Comparison of ENCODE assay signal across 12 cellular contexts in genomic region chr3:45795509-45795881, GRCh38. TPM values are rescaled to one million over a fixed set of nuclear protein-coding genes. Genes with fewer than 3 reads are reported as not detected.
A peak's percentile ranks its signal among the peaks of the same experiment; 100 is the strongest.
DNase-seq lines count a peak whose midpoint lies in the region; ATAC-seq and TF ChIP-seq lines count a peak whose summit lies in the region.
"Had no signal": no experiment of that assay in that cellular context is flagged by ENCODE, and none has a peak within 500 bp of the region (broad histone marks: within the 10 kb centered on the region; RNA-seq: fewer than 3 reads in every experiment).

No MANE protein-coding gene starts in this region.

- POLR2A ChIA-PET in activated CD4-positive, alpha-beta memory T cell treated with anti-CD3 and anti-CD28 coated beads, Interleukin-2, amount 10 ng/mL, durations not matched to agents 7 days and 5 days (lab: Charles Lee) = no interaction called here

- H3K27ac Mint-ChIP-seq in activated CD4-positive, alpha-beta memory T cell treated with anti-CD3 and anti-CD28 coated beads, Interleukin-2, amount 10 ng/mL, durations not matched to agents 7 days and 5 days = no peak overlapping the region
- H3K27ac Mint-ChIP-seq in glutamatergic neuron (ENCODE audit: unreplicated experiment) = no peak overlapping the region

- H3K4me3 Mint-ChIP-seq in activated CD4-positive, alpha-beta memory T cell treated with anti-CD3 and anti-CD28 coated beads, Interleukin-2, amount 10 ng/mL, durations not matched to agents 7 days and 5 days = peak overlapping the region; percentile 67
- peak overlapping the region; percentile 78 for H3K4me3 Mint-ChIP-seq in glutamatergic neuron (ENCODE audit: unreplicated experiment)

- no peaks in the 10 kb centered on the region for H3K9me3 Mint-ChIP-seq in activated CD4-positive, alpha-beta memory T cell treated with anti-CD3 and anti-CD28 coated beads, Interleukin-2, amount 10 ng/mL, durations not matched to agents 7 days and 5 days
- H3K9me3 Mint-ChIP-seq in glutamatergic neuron (ENCODE audit: unreplicated experiment) = peaks cover 4% of the 10 kb centered on the region

- H3K9me3 ChIP-seq in ES-I3 (ENCODE audit: control insufficient read depth, insufficient read depth, low read length) (no peaks in the 10 kb centered on the region), psoas muscle (no peaks in the 10 kb centered on the region)
- H3K9me3 ChIP-seq: mucosa of descending colon had no signal

- H3K4me1 Mint-ChIP-seq in activated CD4-positive, alpha-beta memory T cell treated with anti-CD3 and anti-CD28 coated beads, Interleukin-2, amount 10 ng/mL, durations not matched to agents 7 days and 5 days = peaks cover 7% of the 10 kb centered on the region
- H3K4me1 Mint-ChIP-seq in glutamatergic neuron (ENCODE audit: low read depth, unreplicated experiment) = peaks cover 7% of the 10 kb centered on the region

- WGBS in psoas muscle, 3 donors = 23 to 25% (median 25%) methylated on average over 14 of the region's 14 CpGs

- H3K4me1 ChIP-seq in ES-I3 (ENCODE audit: insufficient read depth, low read length) = no peaks in the 10 kb centered on the region
- H3K4me1 ChIP-seq in psoas muscle = no peaks in the 10 kb centered on the region

- no peak overlapping the region for H3K27ac ChIP-seq in psoas muscle
- H3K27ac ChIP-seq: SK-N-MC had no signal

- TF ChIP-seq CTCF in glutamatergic neuron (IDR thresholded peaks at IDR 0.05; ENCODE audit: partially characterized antibody, unreplicated experiment) (no peak), psoas muscle (IDR thresholded peaks at IDR 0.05) (no peak)

- H3K36me3 ChIP-seq in ES-I3 (ENCODE audit: insufficient read depth, low read length) (no peaks in the 10 kb centered on the region), psoas muscle (ENCODE audit: insufficient read depth in 1 of 2, low read depth in 1 of 2) (no peaks in the 10 kb centered on the region)

- peak in 1 of 4 donors; percentile 45 for ATAC-seq in psoas muscle
- no peak for ATAC-seq in HG03097 (IDR thresholded peaks at IDR 0.05; ENCODE audit: low FRiP score, unreplicated experiment)

- H3K27me3 Mint-ChIP-seq in activated CD4-positive, alpha-beta memory T cell treated with anti-CD3 and anti-CD28 coated beads, Interleukin-2, amount 10 ng/mL, durations not matched to agents 7 days and 5 days = peaks cover 76% of the 10 kb centered on the region
- peaks cover 15% of the 10 kb centered on the region for H3K27me3 Mint-ChIP-seq in glutamatergic neuron (ENCODE audit: unreplicated experiment)

- H3K9ac ChIP-seq in ES-I3 (ENCODE audit: low read depth, low read length) = peak overlapping the region; percentile 64; the same call in 1 of the 2 replicates

- no peak for DNase-seq in activated CD4-positive, alpha-beta memory T cell treated with anti-CD3 and anti-CD28 coated beads, Interleukin-2, amount 10 ng/mL, durations not matched to agents 7 days and 5 days
- DNase-seq in glutamatergic neuron = no peak
- no peak for DNase-seq in psoas muscle
- no peak for DNase-seq in inferior parietal cortex (ENCODE audit: extremely low spot score)
- no peak for DNase-seq in AML-193 (lab: John Stamatoyannopoulos, UW)
- no peak for DNase-seq in 8988T
- DNase-seq: mucosa of descending colon, NCI-H345 had no signal

- H3K4me3 ChIP-seq in psoas muscle = peak overlapping the region; percentile 74
- H3K4me3 ChIP-seq: mucosa of descending colon had no signal

- intact Hi-C loops in psoas muscle (cut with DNase I) = no loop called here

- peaks cover 2% of the 10 kb centered on the region for H3K36me3 Mint-ChIP-seq in activated CD4-positive, alpha-beta memory T cell treated with anti-CD3 and anti-CD28 coated beads, Interleukin-2, amount 10 ng/mL, durations not matched to agents 7 days and 5 days (ENCODE audit: low read depth)
- peaks cover 4% of the 10 kb centered on the region for H3K36me3 Mint-ChIP-seq in glutamatergic neuron (ENCODE audit: unreplicated experiment)

- H3K27me3 ChIP-seq in psoas muscle (ENCODE audit: insufficient read depth in 3 of 3, low read length in 2 of 3) = peaks cover 0 to 51% (median 14%) of the 10 kb centered on the region in 3 donors

- CTCF ChIA-PET in activated CD4-positive, alpha-beta memory T cell treated with anti-CD3 and anti-CD28 coated beads, Interleukin-2, amount 10 ng/mL, durations not matched to agents 7 days and 5 days (lab: Charles Lee) = no interaction called here

RNA-seq across cellular contexts. Expression of gene SLC6A20, which starts 0.8 kb away (rescaled TPM):
- total RNA-seq in activated CD4-positive, alpha-beta memory T cell treated with anti-CD3 and anti-CD28 coated beads, Interleukin-2, amount 10 ng/mL, durations not matched to agents 7 days and 5 days = not detected
- total RNA-seq in glutamatergic neuron (ENCODE audit: unreplicated experiment) = not detected
- total RNA-seq in psoas muscle = under 1 TPM; 0.27 to 0.69 (median 0.59) TPM
- under 1 TPM; 0.10 to 0.42 (median 0.37) TPM for polyA plus RNA-seq in psoas muscle
- total RNA-seq: Daoy had no signal

RNA-seq across cellular contexts. Expression of gene LZTFL1, which starts 46.4 kb away (rescaled TPM):
- total RNA-seq in activated CD4-positive, alpha-beta memory T cell treated with anti-CD3 and anti-CD28 coated beads, Interleukin-2, amount 10 ng/mL, durations not matched to agents 7 days and 5 days = 1 to 10 TPM; 7.9 to 8.4 TPM
- total RNA-seq in glutamatergic neuron (ENCODE audit: unreplicated experiment) = 5.9 TPM
- total RNA-seq in psoas muscle = 1 to 10 TPM; 4.2 to 5.6 (median 5.4) TPM
- polyA plus RNA-seq in psoas muscle = 10 to 100 TPM in 1 of 3 donors, 1 to 10 TPM in 2; 3.1 to 15.9 (median 4.0) TPM
